ENCODE assay signal across 8 cellular contexts in the genomic region with DNA sequence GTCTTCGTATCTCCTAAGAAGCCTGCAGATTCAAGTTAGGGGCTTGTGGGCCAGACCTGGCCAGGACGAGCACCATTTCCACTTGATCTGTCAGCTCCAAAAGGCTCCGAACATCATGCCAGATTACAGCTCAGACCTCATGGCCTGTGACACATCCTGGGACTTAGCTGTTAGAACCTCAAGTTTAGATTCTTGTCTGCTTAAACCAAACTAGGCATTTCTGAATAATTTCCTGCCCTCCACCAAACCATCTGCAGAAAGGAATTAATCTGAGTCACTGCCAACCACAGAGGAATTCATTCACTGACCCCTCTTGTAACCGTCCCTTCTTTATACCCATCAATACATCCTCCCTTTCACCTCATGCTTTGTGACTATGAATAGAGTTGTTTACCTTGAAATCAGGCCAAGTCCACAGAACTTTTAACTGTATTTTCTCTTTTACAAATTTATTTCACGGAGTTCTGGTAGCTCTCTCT.
DNase-seq lines count a peak whose midpoint lies in the region; ATAC-seq and TF ChIP-seq lines count a peak whose summit lies in the region.

No MANE protein-coding gene starts in this region.

- H3K9me3 Mint-ChIP-seq in activated CD8-positive, alpha-beta T cell treated with anti-CD3 and anti-CD28 coated beads for 36 hours, result no peaks in the 10 kb centered on the region
- peaks cover 4% of the 10 kb centered on the region for H3K9me3 Mint-ChIP-seq in glutamatergic neuron (ENCODE audit: unreplicated experiment)
- H3K9me3 Mint-ChIP-seq in CD4-positive, alpha-beta T cell, result no peaks in the 10 kb centered on the region

- 0 out of 2 replicates have a peak, but pooled peaks cover 3% of the 10 kb centered on the region for H3K9me3 ChIP-seq in HUES64 (ENCODE audit: insufficient read depth, low read depth, low read length)
- H3K9me3 ChIP-seq in iPS-20b (ENCODE audit: insufficient read depth, low read depth, low read length), result no peaks in the 10 kb centered on the region
- no peaks in the 10 kb centered on the region for H3K9me3 ChIP-seq in CD4-positive, alpha-beta T cell (ENCODE audit: control insufficient read depth, low read length)

- H3K36me3 Mint-ChIP-seq in activated CD8-positive, alpha-beta T cell treated with anti-CD3 and anti-CD28 coated beads for 36 hours (ENCODE audit: low read depth), result no peaks in the 10 kb centered on the region
- peaks cover 5% of the 10 kb centered on the region for H3K36me3 Mint-ChIP-seq in glutamatergic neuron (ENCODE audit: unreplicated experiment)
- H3K36me3 Mint-ChIP-seq in CD4-positive, alpha-beta T cell (ENCODE audit: low read depth), result no peaks in the 10 kb centered on the region

- H3K4me3 ChIP-seq in AG10803 (ENCODE audit: low read length), result peak overlapping the region; percentile 44
- no peak overlapping the region for H3K4me3 ChIP-seq in HUES64 (ENCODE audit: low read length)
- H3K4me3 ChIP-seq in iPS-20b (ENCODE audit: low read length), result no peak overlapping the region

- TF ChIP-seq CTCF in AG10803 (conservative IDR thresholded peaks at IDR 0.05; ENCODE audit: low read length) (no peak), glutamatergic neuron (IDR thresholded peaks at IDR 0.05; ENCODE audit: partially characterized antibody, unreplicated experiment) (no peak)
- TF ChIP-seq CTCF in activated CD8-positive, alpha-beta T cell treated with anti-CD3 and anti-CD28 coated beads for 36 hours (IDR thresholded peaks at IDR 0.05), result no peak
- no peak for TF ChIP-seq CTCF in CD4-positive, alpha-beta T cell (IDR thresholded peaks at IDR 0.05)

- DNase-seq in AG10803 (ENCODE audit: low read depth) (peak; percentile 98), glutamatergic neuron (no peak)
- peak; percentile 47 for DNase-seq in activated CD8-positive, alpha-beta T cell treated with anti-CD3 and anti-CD28 coated beads for 36 hours
- DNase-seq in CD4-positive, alpha-beta T cell, result no peak

- POLR2A ChIA-PET in activated CD8-positive, alpha-beta T cell treated with anti-CD3 and anti-CD28 coated beads for 36 hours (lab: Charles Lee), result interaction anchor here (0.5 to 1.6 kb wide), 2 partner anchors 9 to 40 kb away, joined by 3 to 6 read pairs; no protein-coding TSS in a partner anchor
- POLR2A ChIA-PET in CD4-positive, alpha-beta T cell (lab: Charles Lee), result interaction anchor here (1.3 kb wide), 1 partner anchor 15 kb away, joined by 4 read pairs; no protein-coding TSS in a partner anchor

- peaks cover 5% of the 10 kb centered on the region for H3K4me1 Mint-ChIP-seq in activated CD8-positive, alpha-beta T cell treated with anti-CD3 and anti-CD28 coated beads for 36 hours (ENCODE audit: low read depth)
- H3K4me1 Mint-ChIP-seq in glutamatergic neuron (ENCODE audit: low read depth, unreplicated experiment), result no peaks in the 10 kb centered on the region
- peaks cover 19% of the 10 kb centered on the region for H3K4me1 Mint-ChIP-seq in CD4-positive, alpha-beta T cell (ENCODE audit: low read depth)

- H3K27ac Mint-ChIP-seq in activated CD8-positive, alpha-beta T cell treated with anti-CD3 and anti-CD28 coated beads for 36 hours, result no peak overlapping the region
- H3K27ac Mint-ChIP-seq in glutamatergic neuron (ENCODE audit: unreplicated experiment), result no peak overlapping the region
- no peak overlapping the region for H3K27ac Mint-ChIP-seq in CD4-positive, alpha-beta T cell

- H3K4me1 ChIP-seq in HUES64 (ENCODE audit: insufficient read depth, low read length) (peaks cover 16% of the 10 kb centered on the region), iPS-20b (ENCODE audit: insufficient read depth, low read length) (peaks cover 16% of the 10 kb centered on the region; the same call in 1 of the 2 replicates)

- no peak overlapping the region for H3K4me3 Mint-ChIP-seq in activated CD8-positive, alpha-beta T cell treated with anti-CD3 and anti-CD28 coated beads for 36 hours
- no peak overlapping the region for H3K4me3 Mint-ChIP-seq in glutamatergic neuron (ENCODE audit: unreplicated experiment)
- no peak overlapping the region for H3K4me3 Mint-ChIP-seq in CD4-positive, alpha-beta T cell

- no peaks in the 10 kb centered on the region for H3K27me3 ChIP-seq in HUES64 (ENCODE audit: insufficient read depth, low read length)
- no peaks in the 10 kb centered on the region for H3K27me3 ChIP-seq in iPS-20b (ENCODE audit: insufficient read depth, low read length)
- H3K27me3 ChIP-seq in CD4-positive, alpha-beta T cell (ENCODE audit: control insufficient read depth, insufficient read depth, low read length), result no peaks in the 10 kb centered on the region

- WGBS in HUES64, result 65% methylated on average over 4 of the region's 5 CpGs

- peak; percentile 87 for ATAC-seq in activated CD8-positive, alpha-beta T cell treated with anti-CD3 and anti-CD28 coated beads for 36 hours
- ATAC-seq in HG03378 (IDR thresholded peaks at IDR 0.05; ENCODE audit: unreplicated experiment) (no peak), GM18867 (IDR thresholded peaks at IDR 0.05; ENCODE audit: unreplicated experiment) (no peak)
- ATAC-seq in CD4-positive, alpha-beta T cell (ENCODE audit: poor library complexity), result no peak

- H3K36me3 ChIP-seq in HUES64 (ENCODE audit: insufficient read depth, low read length), result no peaks in the 10 kb centered on the region
- H3K36me3 ChIP-seq in iPS-20b (ENCODE audit: insufficient read depth, low read depth, low read length), result no peaks in the 10 kb centered on the region

- H3K9ac ChIP-seq in HUES64 (ENCODE audit: low read depth, low read length) (peak overlapping the region; percentile 5; the same call in 1 of the 2 replicates), iPS-20b (ENCODE audit: low read depth, low read length) (peak overlapping the region; percentile 0; the same call in 1 of the 2 replicates)

- CTCF ChIA-PET in activated CD8-positive, alpha-beta T cell treated with anti-CD3 and anti-CD28 coated beads for 36 hours (lab: Charles Lee), result interaction anchor here (1.6 kb wide), 1 partner anchor 36 kb away, joined by 4 read pairs; no protein-coding TSS in a partner anchor
- CTCF ChIA-PET in CD4-positive, alpha-beta T cell (lab: Charles Lee), result no interaction called here

- H3K27ac ChIP-seq in HUES64 (ENCODE audit: low read depth, low read length) (peak overlapping the region; percentile 43; the same call in 1 of the 2 replicates), iPS-20b (ENCODE audit: low read length) (no peak overlapping the region)
- H3K27ac ChIP-seq in CD4-positive, alpha-beta T cell (ENCODE audit: low read depth, low read length), result no peak overlapping the region

- no peaks in the 10 kb centered on the region for H3K27me3 Mint-ChIP-seq in activated CD8-positive, alpha-beta T cell treated with anti-CD3 and anti-CD28 coated beads for 36 hours
- H3K27me3 Mint-ChIP-seq in glutamatergic neuron (ENCODE audit: unreplicated experiment), result peaks cover 2% of the 10 kb centered on the region
- no peaks in the 10 kb centered on the region for H3K27me3 Mint-ChIP-seq in CD4-positive, alpha-beta T cell

- intact Hi-C loops in activated CD8-positive, alpha-beta T cell treated with anti-CD3 and anti-CD28 coated beads for 36 hours (cut with micrococcal nuclease), result no loop called here
- intact Hi-C loops in CD4-positive, alpha-beta T cell (cut with DNase I, micrococcal nuclease), result no loop called here

Comparison
In these comparisons a context has a peak if more than half of its experiments do, and no peak if none do; other contexts are left out.
1. DNase-seq: peak in AG10803 (single experiment) and activated CD8-positive, alpha-beta T cell treated with anti-CD3 and anti-CD28 coated beads for 36 hours (single experiment); none in glutamatergic neuron (single experiment) and CD4-positive, alpha-beta T cell (0 of 10).